Comparison of ENCODE assay signal across 16 cellular contexts in genomic region chr15:58222698-58223097, GRCh38.
DNase-seq lines count a peak whose midpoint lies in the region; ATAC-seq and TF ChIP-seq lines count a peak whose summit lies in the region.
"Had no signal": no experiment of that assay in that cellular context is flagged by ENCODE, and none has a peak within 500 bp of the region (broad histone marks: within the 10 kb centered on the region; RNA-seq: fewer than 3 reads in every experiment).

No MANE protein-coding gene starts in this region.

- TF ChIP-seq CTCF in epithelial cell of proximal tubule (conservative IDR thresholded peaks at IDR 0.05; ENCODE audit: low read depth, low read length): peak; percentile 6
- TF ChIP-seq CTCF in retinal pigment epithelial cell (conservative IDR thresholded peaks at IDR 0.05; ENCODE audit: low read depth, low read length): peak; percentile 23

- intact Hi-C loops in left cardiac atrium (cut with DNase I): loop anchor here in 1 of 2 donors (10.0 kb wide), 1 partner anchor 712 kb away; the partner anchor contains the start of gene SLTM

- no peak for ATAC-seq in left cardiac atrium
- ATAC-seq: sciatic nerve had no signal

- DNase-seq in NOMO-1 treated with DMSO at 0.1 percent for 48 hours (lab: John Stamatoyannopoulos, UW; ENCODE audit: unreplicated experiment) (peak; percentile 1), NOMO-1 (lab: John Stamatoyannopoulos, UW; ENCODE audit: unreplicated experiment in 2 of 2) (no peak), NCI-H69 (lab: John Stamatoyannopoulos, UW) (peak; percentile 39), epithelial cell of proximal tubule (ENCODE audit: low read depth) (no peak), retinal pigment epithelial cell (ENCODE audit: low read depth) (peak; percentile 33), mesenteric fat pad (ENCODE audit: low spot score) (no peak), left cardiac atrium (no peak)
- DNase-seq in stimulated activated CD4-positive, alpha-beta T cell treated with anti-CD3 and anti-CD28 coated beads, Interleukin-2, amount 100 ng/mL, for 24 hours: no peak
- DNase-seq: activated CD4-positive, CD25-positive, alpha-beta regulatory T cell; activated gamma-delta T cell; NCI-H446 treated with DMSO at 0.1 percent for 48 hours; nephron progenitor cell; PC-9; stimulated activated CD4-positive, alpha-beta T cell treated with anti-CD3 and anti-CD28 coated beads, Interleukin-2, amount 100 ng/mL, for 48 hours; thyroid gland had no signal

- H3K4me3 ChIP-seq in epithelial cell of proximal tubule (ENCODE audit: low read depth, low read length) (no peak overlapping the region), retinal pigment epithelial cell (ENCODE audit: low read length) (no peak overlapping the region)
- H3K4me3 ChIP-seq: PC-9, thyroid gland had no signal

Comparison
In these comparisons a context has a peak if more than half of its experiments do, and no peak if none do; other contexts are left out.
1. DNase-seq: peak in NOMO-1 treated with DMSO at 0.1 percent for 48 hours (single experiment), NCI-H69 (single experiment) and retinal pigment epithelial cell (single experiment); none in NOMO-1 (0 of 2), epithelial cell of proximal tubule (single experiment), mesenteric fat pad (single experiment), stimulated activated CD4-positive, alpha-beta T cell treated with anti-CD3 and anti-CD28 coated beads, Interleukin-2, amount 100 ng/mL, for 24 hours (0 of 2) and left cardiac atrium (single experiment).